Comparison of ENCODE assay signal across 27 cellular contexts in genomic region chr5:151766975-151767374, GRCh38.
"Had no signal": no experiment of that assay in that cellular context is flagged by ENCODE, and none has a peak within 500 bp of the region (broad histone marks: within the 10 kb centered on the region; RNA-seq: fewer than 3 reads in every experiment).

No MANE protein-coding gene starts in this region.

- H3K36me3 Mint-ChIP-seq: immature natural killer cell; mesothelial cell of epicardium; naive B cell; natural killer cell; stimulated activated naive B cell treated with anti-CD40 and anti-IgM and Interleukin-4, amounts not matched to agents 10 μg/mL and 1 μg/mL and 100 μg/mL, for 72 hours had no signal

- DNase-seq: hypothalamus; immature natural killer cell; kidney; left colon; left lung; lower lobe of right lung; mesendoderm; naive B cell; natural killer cell; nephron progenitor cell; ovary; stimulated activated CD4-positive, alpha-beta T cell treated with anti-CD3 and anti-CD28 coated beads, Interleukin-12 subunit alpha, Interleukin-12 subunit beta, amount 100 ng/mL, for 4 hours; stimulated activated CD4-positive, alpha-beta T cell treated with anti-CD3 and anti-CD28 coated beads, Interleukin-15, amount 100 ng/mL, for 24 hours; stimulated activated CD4-positive, alpha-beta T cell treated with anti-CD3 and anti-CD28 coated beads, Interleukin-2, amount 100 ng/mL, for 24 hours; stimulated activated CD4-positive, alpha-beta T cell treated with anti-CD3 and anti-CD28 coated beads, Interleukin-4, amount 100 ng/mL, for 1 hour; stimulated activated naive B cell treated with anti-CD40 and anti-IgM and Interleukin-4, amounts not matched to agents 10 μg/mL and 1 μg/mL and 100 μg/mL, for 72 hours; tibial artery; trophoblast cell; upper lobe of right lung had no signal

- H3K27me3 ChIP-seq: left lung, ovary, right atrium auricular region, suprapubic skin, tibial artery, upper lobe of right lung had no signal

- H3K9me3 Mint-ChIP-seq: immature natural killer cell; mesothelial cell of epicardium; naive B cell; natural killer cell; nephron progenitor cell; stimulated activated naive B cell treated with anti-CD40 and anti-IgM and Interleukin-4, amounts not matched to agents 10 μg/mL and 1 μg/mL and 100 μg/mL, for 72 hours; stimulated activated naive CD8-positive, alpha-beta T cell treated with anti-CD3 and anti-CD28 coated beads, Interleukin-15, Interleukin-2, amounts not matched to agents 100 ng/mL and 50 ng/mL, for 24 hours had no signal

- H3K27ac ChIP-seq: left lung, lower lobe of right lung, ovary, right atrium auricular region, skin epidermis, suprapubic skin, thoracic aorta, tibial artery, upper lobe of right lung had no signal

- ATAC-seq: left colon; left lung; lower lobe of right lung; natural killer cell; sciatic nerve; stimulated activated naive B cell treated with anti-CD40 and anti-IgM and Interleukin-4, amounts not matched to agents 10 μg/mL and 1 μg/mL and 100 μg/mL, for 72 hours; upper lobe of right lung had no signal

- H3K9me3 ChIP-seq: left lung, lower lobe of right lung, ovary, right atrium auricular region, suprapubic skin, thoracic aorta, tibial artery, upper lobe of right lung had no signal

- H3K36me3 ChIP-seq: left lung, lower lobe of right lung, ovary, right atrium auricular region, suprapubic skin, thoracic aorta, tibial artery, upper lobe of right lung had no signal

- H3K4me3 Mint-ChIP-seq: immature natural killer cell; mesothelial cell of epicardium; natural killer cell; nephron progenitor cell; stimulated activated naive B cell treated with anti-CD40 and anti-IgM and Interleukin-4, amounts not matched to agents 10 μg/mL and 1 μg/mL and 100 μg/mL, for 72 hours; stimulated activated naive CD8-positive, alpha-beta T cell treated with anti-CD3 and anti-CD28 coated beads, Interleukin-15, Interleukin-2, amounts not matched to agents 100 ng/mL and 50 ng/mL, for 24 hours had no signal

- H3K27ac Mint-ChIP-seq: immature natural killer cell; mesothelial cell of epicardium; natural killer cell; nephron progenitor cell; progenitor cell of endocrine pancreas; stimulated activated naive B cell treated with anti-CD40 and anti-IgM and Interleukin-4, amounts not matched to agents 10 μg/mL and 1 μg/mL and 100 μg/mL, for 72 hours; stimulated activated naive CD8-positive, alpha-beta T cell treated with anti-CD3 and anti-CD28 coated beads, Interleukin-15, Interleukin-2, amounts not matched to agents 100 ng/mL and 50 ng/mL, for 24 hours had no signal

- H3K4me3 ChIP-seq: left lung, lower lobe of right lung, ovary, right atrium auricular region, skin epidermis, suprapubic skin, thoracic aorta, tibial artery, upper lobe of right lung had no signal

- H3K27me3 Mint-ChIP-seq: naive B cell; progenitor cell of endocrine pancreas; stimulated activated naive B cell treated with anti-CD40 and anti-IgM and Interleukin-4, amounts not matched to agents 10 μg/mL and 1 μg/mL and 100 μg/mL, for 72 hours; stimulated activated naive CD8-positive, alpha-beta T cell treated with anti-CD3 and anti-CD28 coated beads, Interleukin-15, Interleukin-2, amounts not matched to agents 100 ng/mL and 50 ng/mL, for 24 hours had no signal
